In the genomic region with DNA sequence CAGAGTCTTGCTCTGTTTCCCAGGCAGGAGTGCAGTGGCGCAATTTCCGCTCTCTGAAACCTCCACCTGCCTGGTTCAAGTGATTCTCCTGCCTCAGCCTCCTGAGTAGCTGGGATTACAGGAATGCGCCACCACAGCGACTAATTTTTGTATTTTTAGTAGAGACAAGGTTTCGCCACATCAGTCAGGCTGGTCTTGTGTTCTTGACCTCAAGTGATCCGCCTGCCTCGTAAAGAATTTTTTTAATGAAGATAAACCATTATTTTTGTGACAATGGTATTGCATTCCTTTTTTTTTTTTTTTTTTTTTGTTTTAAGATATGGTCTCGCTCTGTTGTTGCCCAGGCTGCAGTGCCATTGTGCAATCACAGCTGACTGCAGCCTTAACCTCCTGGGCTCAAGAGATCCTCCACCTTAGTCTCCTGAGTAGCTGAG, we compare ENCODE assay signal across 1 cellular context.
TF ChIP-seq lines count a peak whose summit lies in the region.

No MANE protein-coding gene starts in this region.

TF ChIP-seq in liver, 16 proteins besides CTCF, POLR2A, EP300 and RAD21:
- TF ChIP-seq, protein P1, sequence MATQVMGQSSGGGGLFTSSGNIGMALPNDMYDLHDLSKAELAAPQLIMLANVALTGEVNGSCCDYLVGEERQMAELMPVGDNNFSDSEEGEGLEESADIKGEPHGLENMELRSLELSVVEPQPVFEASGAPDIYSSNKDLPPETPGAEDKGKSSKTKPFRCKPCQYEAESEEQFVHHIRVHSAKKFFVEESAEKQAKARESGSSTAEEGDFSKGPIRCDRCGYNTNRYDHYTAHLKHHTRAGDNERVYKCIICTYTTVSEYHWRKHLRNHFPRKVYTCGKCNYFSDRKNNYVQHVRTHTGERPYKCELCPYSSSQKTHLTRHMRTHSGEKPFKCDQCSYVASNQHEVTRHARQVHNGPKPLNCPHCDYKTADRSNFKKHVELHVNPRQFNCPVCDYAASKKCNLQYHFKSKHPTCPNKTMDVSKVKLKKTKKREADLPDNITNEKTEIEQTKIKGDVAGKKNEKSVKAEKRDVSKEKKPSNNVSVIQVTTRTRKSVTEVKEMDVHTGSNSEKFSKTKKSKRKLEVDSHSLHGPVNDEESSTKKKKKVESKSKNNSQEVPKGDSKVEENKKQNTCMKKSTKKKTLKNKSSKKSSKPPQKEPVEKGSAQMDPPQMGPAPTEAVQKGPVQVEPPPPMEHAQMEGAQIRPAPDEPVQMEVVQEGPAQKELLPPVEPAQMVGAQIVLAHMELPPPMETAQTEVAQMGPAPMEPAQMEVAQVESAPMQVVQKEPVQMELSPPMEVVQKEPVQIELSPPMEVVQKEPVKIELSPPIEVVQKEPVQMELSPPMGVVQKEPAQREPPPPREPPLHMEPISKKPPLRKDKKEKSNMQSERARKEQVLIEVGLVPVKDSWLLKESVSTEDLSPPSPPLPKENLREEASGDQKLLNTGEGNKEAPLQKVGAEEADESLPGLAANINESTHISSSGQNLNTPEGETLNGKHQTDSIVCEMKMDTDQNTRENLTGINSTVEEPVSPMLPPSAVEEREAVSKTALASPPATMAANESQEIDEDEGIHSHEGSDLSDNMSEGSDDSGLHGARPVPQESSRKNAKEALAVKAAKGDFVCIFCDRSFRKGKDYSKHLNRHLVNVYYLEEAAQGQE (IDR thresholded peaks at IDR 0.05): peak; percentile 0
- TF ChIP-seq JUND (IDR thresholded peaks at IDR 0.05) (no peak), TAF1 (conservative IDR thresholded peaks at IDR 0.05) (no peak), YY1 (IDR thresholded peaks at IDR 0.05) (no peak)
- TF ChIP-seq, protein P2, sequence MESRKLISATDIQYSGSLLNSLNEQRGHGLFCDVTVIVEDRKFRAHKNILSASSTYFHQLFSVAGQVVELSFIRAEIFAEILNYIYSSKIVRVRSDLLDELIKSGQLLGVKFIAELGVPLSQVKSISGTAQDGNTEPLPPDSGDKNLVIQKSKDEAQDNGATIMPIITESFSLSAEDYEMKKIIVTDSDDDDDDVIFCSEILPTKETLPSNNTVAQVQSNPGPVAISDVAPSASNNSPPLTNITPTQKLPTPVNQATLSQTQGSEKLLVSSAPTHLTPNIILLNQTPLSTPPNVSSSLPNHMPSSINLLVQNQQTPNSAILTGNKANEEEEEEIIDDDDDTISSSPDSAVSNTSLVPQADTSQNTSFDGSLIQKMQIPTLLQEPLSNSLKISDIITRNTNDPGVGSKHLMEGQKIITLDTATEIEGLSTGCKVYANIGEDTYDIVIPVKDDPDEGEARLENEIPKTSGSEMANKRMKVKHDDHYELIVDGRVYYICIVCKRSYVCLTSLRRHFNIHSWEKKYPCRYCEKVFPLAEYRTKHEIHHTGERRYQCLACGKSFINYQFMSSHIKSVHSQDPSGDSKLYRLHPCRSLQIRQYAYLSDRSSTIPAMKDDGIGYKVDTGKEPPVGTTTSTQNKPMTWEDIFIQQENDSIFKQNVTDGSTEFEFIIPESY (IDR thresholded peaks at IDR 0.05): no peak
